In the genomic region with DNA sequence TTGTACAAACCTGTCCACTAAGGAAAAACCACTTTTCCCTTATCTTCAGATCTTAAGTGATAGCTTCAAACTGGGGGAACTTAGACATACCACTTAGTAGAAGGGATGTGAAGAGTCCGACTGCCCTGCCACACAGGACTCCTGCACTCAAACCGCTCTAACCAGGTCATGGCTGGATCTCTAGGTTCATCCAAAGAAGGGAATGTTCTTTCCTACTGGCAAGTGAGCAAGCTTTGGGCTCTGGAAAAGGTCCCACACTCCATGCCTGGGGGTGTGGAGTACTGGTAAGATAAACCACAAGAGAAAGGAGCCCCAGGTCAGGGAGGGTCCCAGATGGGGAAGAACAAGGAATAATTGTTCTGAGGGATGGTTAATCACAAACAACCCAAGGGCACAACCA, we compare ENCODE assay signal across 1 cellular context.
TF ChIP-seq lines count a peak whose summit lies in the region.

No MANE protein-coding gene starts in this region.

TF ChIP-seq in HEK293, 187 proteins besides CTCF, POLR2A, EP300 and RAD21 (continued from another document):
- TF ChIP-seq SETDB1 (IDR thresholded peaks at IDR 0.05; ENCODE audit: insufficient read length, low read length) (peak; percentile 30), ZNF433 (tag by site-specific recombination; IDR thresholded peaks at IDR 0.05; ENCODE audit: low read depth) (no peak)
TF ChIP-seq in HEK293: peak in this region for 1.
